In genomic region chr14:51472881-51473280, GRCh38 we compare ENCODE assay signal across 19 cellular contexts.
A peak's percentile ranks its signal among the peaks of the same experiment; 100 is the strongest.
DNase-seq lines count a peak whose midpoint lies in the region; ATAC-seq and TF ChIP-seq lines count a peak whose summit lies in the region.
"Had no signal": no experiment of that assay in that cellular context is flagged by ENCODE, and none has a peak within 500 bp of the region (broad histone marks: within the 10 kb centered on the region; RNA-seq: fewer than 3 reads in every experiment).

No MANE protein-coding gene starts in this region.

- DNase-seq in DMS 273 (lab: John Stamatoyannopoulos, UW; ENCODE audit: unreplicated experiment) (peak; percentile 83), NCI-H1092 treated with DMSO at 0.1 percent for 48 hours (lab: John Stamatoyannopoulos, UW) (peak; percentile 16), adipocyte (ENCODE audit: low read depth) (peak; percentile 53), kidney tubule cell (ENCODE audit: low spot score) (peak; percentile 87), omental fat pad (ENCODE audit: low spot score) (no peak), ecto neural progenitor cell (ENCODE audit: low spot score) (no peak), amniotic stem cell (lab: John Stamatoyannopoulos, UW) (no peak)
- no peak for DNase-seq in activated CD4-positive, alpha-beta T cell treated with anti-CD3 and anti-CD28 coated beads for 1 hour
- DNase-seq: activated effector memory CD4-positive, alpha-beta T cell treated with anti-CD3 and anti-CD28 coated beads, Interleukin-2, amount 50 U/mL, for 16 hours; AML-193; heart left ventricle; left cardiac atrium; NCI-H1436 treated with DMSO at 0.1 percent for 48 hours; NCI-H748 treated with DMSO at 0.1 percent for 48 hours; SIG-M5; stimulated activated CD4-positive, alpha-beta T cell treated with anti-CD3 and anti-CD28 coated beads, Interleukin-1b, Interleukin-23, amount 100 ng/mL, for 48 hours; stimulated activated CD8-positive, alpha-beta memory T cell treated with anti-CD3 and anti-CD28 coated beads, Interleukin-4, amount 100 ng/mL, for 48 hours; tibial artery had no signal

- H3K9me3 ChIP-seq in adipocyte (ENCODE audit: control insufficient read depth, low read length) = no peaks in the 10 kb centered on the region
- H3K9me3 ChIP-seq: heart left ventricle, tibial artery had no signal

- ATAC-seq in omental fat pad (ENCODE audit: low FRiP score) = no peak
- ATAC-seq: heart left ventricle, K562, left cardiac atrium had no signal

- no peak for TF ChIP-seq CTCF in omental fat pad (IDR thresholded peaks at IDR 0.05)

- H3K9ac ChIP-seq in adipocyte (ENCODE audit: low read length) = no peak overlapping the region

- H3K4me1 ChIP-seq in adipocyte (ENCODE audit: control insufficient read depth, insufficient read depth, low read length) = peaks cover 2% of the 10 kb centered on the region
- H3K4me1 ChIP-seq: tibial artery had no signal

- H3K4me3 ChIP-seq in adipocyte (ENCODE audit: low read length) = no peak overlapping the region
- H3K4me3 ChIP-seq: heart left ventricle, K562, tibial artery had no signal

- H3K36me3 ChIP-seq in adipocyte (ENCODE audit: control insufficient read depth, insufficient read depth, low read length, severe bottlenecking) = no peaks in the 10 kb centered on the region
- H3K36me3 ChIP-seq: heart left ventricle, tibial artery had no signal

- H3K27me3 ChIP-seq in adipocyte (replicated peaks; ENCODE audit: control insufficient read depth, insufficient read depth, low read length) = no peaks in the 10 kb centered on the region
- H3K27me3 ChIP-seq: tibial artery had no signal

Comparison
In these comparisons a context has a peak if more than half of its experiments do, and no peak if none do; other contexts are left out.
1. DNase-seq: peak in DMS 273 (single experiment), NCI-H1092 treated with DMSO at 0.1 percent for 48 hours (single experiment), adipocyte (single experiment) and kidney tubule cell (single experiment); none in omental fat pad (single experiment), ecto neural progenitor cell (single experiment), amniotic stem cell (single experiment) and activated CD4-positive, alpha-beta T cell treated with anti-CD3 and anti-CD28 coated beads for 1 hour (single experiment).